In genomic region chr14:93056840-93057585, GRCh38 we compare ENCODE assay signal across 13 cellular contexts. TPM values are rescaled to one million over a fixed set of nuclear protein-coding genes. Genes with fewer than 3 reads are reported as not detected.
DNase-seq lines count a peak whose midpoint lies in the region; ATAC-seq, FAIRE-seq and TF ChIP-seq lines count a peak whose summit lies in the region.
"Had no signal": no experiment of that assay in that cellular context is flagged by ENCODE, and none has a peak within 500 bp of the region (broad histone marks: within the 10 kb centered on the region; RNA-seq: fewer than 3 reads in every experiment).

No MANE protein-coding gene starts in this region.

- CTCF ChIA-PET in IMR-90 (lab: Yijun Ruan, JAX): interaction anchor here (0.5 to 1.1 kb wide), 2 partner anchors 37 to 1757 kb away, joined by 3 read pairs; no protein-coding TSS in a partner anchor

- H3K9me3 ChIP-seq in IMR-90 (ENCODE audit: control insufficient read depth, insufficient read depth, low read length) (no peaks in the 10 kb centered on the region), astrocyte (ENCODE audit: insufficient read depth, low read depth, low read length) (no peaks in the 10 kb centered on the region), hepatocyte (ENCODE audit: low read depth) (no peaks in the 10 kb centered on the region)
- H3K9me3 ChIP-seq: gastrocnemius medialis, spleen had no signal

- H4K20me1 ChIP-seq in IMR-90 (ENCODE audit: insufficient read depth, low read length) (peaks cover 14% of the 10 kb centered on the region), astrocyte (ENCODE audit: insufficient read depth, low read length) (peaks cover 46% of the 10 kb centered on the region), hepatocyte (ENCODE audit: insufficient read depth, poor library complexity, severe bottlenecking) (peaks cover 2% of the 10 kb centered on the region)

- H3K36me3 ChIP-seq in IMR-90 (ENCODE audit: control insufficient read depth, insufficient read depth, low read length) (no peaks in the 10 kb centered on the region), astrocyte (ENCODE audit: insufficient read depth, low read length) (no peaks in the 10 kb centered on the region), hepatocyte (replicated peaks; ENCODE audit: insufficient read depth, low read depth) (no peaks in the 10 kb centered on the region)
- H3K36me3 ChIP-seq: gastrocnemius medialis had no signal

- no peaks in the 10 kb centered on the region for H3K9me2 ChIP-seq in hepatocyte (replicated peaks; ENCODE audit: insufficient read depth)

- no peaks in the 10 kb centered on the region; the same call in 1 of the 2 replicates for H3K9me1 ChIP-seq in IMR-90 (ENCODE audit: insufficient read depth, low read length)

- H3K4me3 Mint-ChIP-seq in astrocyte (ENCODE audit: unreplicated experiment): no peak overlapping the region
- H3K4me3 Mint-ChIP-seq: activated CD4-positive, alpha-beta T cell treated with anti-CD3 and anti-CD28 coated beads for 36 hours had no signal

- H2AK9ac ChIP-seq in IMR-90 (replicated peaks; ENCODE audit: low read depth, low read length, poor library complexity): peak overlapping the region; percentile 15

- H3K36me3 Mint-ChIP-seq in astrocyte (ENCODE audit: low read depth, unreplicated experiment): no peaks in the 10 kb centered on the region

- WGBS in IMR-90 (ENCODE audit: extremely low coverage in 2 of 2, insufficient read length in 1 of 2), 2 experiments: 78% methylated on average over 4 of the region's 14 CpGs; no CpG with 5 or more reads in 1 of the 2 experiments
- 72% methylated on average over 14 of the region's 14 CpGs for whole genome bisulfite sequencing in hepatocyte (ENCODE audit: low lambda C conversion rate, missing lambda C conversion rate)

- intact Hi-C loops in IMR-90 (cut with micrococcal nuclease): no loop called here

- no peaks in the 10 kb centered on the region for H3K9me3 Mint-ChIP-seq in astrocyte (ENCODE audit: unreplicated experiment)

- H4K91ac ChIP-seq in IMR-90 (ENCODE audit: insufficient read depth, low read depth, low read length): no peak overlapping the region

- peak; percentile 23 for DNase-seq in IMR-90
- DNase-seq in astrocyte (ENCODE audit: low read depth): no peak
- DNase-seq in hepatocyte (ENCODE audit: low spot score): no peak
- peak in 1 of 49 donors; percentile 47 for DNase-seq in substantia nigra (lab: John Stamatoyannopoulos, UW)
- DNase-seq in superior temporal gyrus (ENCODE audit: extremely low spot score): no peak
- DNase-seq in stimulated activated CD4-positive, alpha-beta T cell treated with anti-CD3 and anti-CD28 coated beads, Interleukin-4, amount 100 ng/mL, for 1 hour: no peak
- DNase-seq in germinal center (ENCODE audit: low spot score): no peak
- DNase-seq: activated CD4-positive, alpha-beta T cell treated with anti-CD3 and anti-CD28 coated beads for 36 hours; amniotic stem cell; gastrocnemius medialis; NCI-H1417 treated with DMSO at 0.1 percent for 48 hours; RPMI8226; spleen had no signal

- no peak for TF ChIP-seq RAD21 in IMR-90 (IDR thresholded peaks at IDR 0.05; ENCODE audit: low read length)

- peak overlapping the region; percentile 87 for H3K27ac Mint-ChIP-seq in astrocyte (ENCODE audit: unreplicated experiment)
- H3K27ac Mint-ChIP-seq: activated CD4-positive, alpha-beta T cell treated with anti-CD3 and anti-CD28 coated beads for 36 hours had no signal

- H3K14ac ChIP-seq in IMR-90 (replicated peaks; ENCODE audit: low read depth, low read length): no peak overlapping the region

- POLR2A ChIA-PET in IMR-90 (lab: Charles Lee; ENCODE audit: unreplicated experiment): no interaction called here

- no peak for TF ChIP-seq CTCF in IMR-90 (conservative IDR thresholded peaks at IDR 0.05; ENCODE audit: low read depth, low read length)
- no peak for TF ChIP-seq CTCF in astrocyte (IDR thresholded peaks at IDR 0.05; ENCODE audit: insufficient read depth, low read depth, low read length)
- TF ChIP-seq CTCF in hepatocyte (IDR thresholded peaks at IDR 0.05; ENCODE audit: poor library complexity): no peak

- in situ Hi-C loops in IMR-90 (cut with MboI; ENCODE audit: low sequenced_read_pairs): no loop called here

- H2AFZ ChIP-seq in IMR-90 (replicated peaks; ENCODE audit: low read length, poor library complexity) (no peak overlapping the region), astrocyte (ENCODE audit: low read depth, low read length) (no peak overlapping the region), hepatocyte (no peak overlapping the region)

- H3K9ac ChIP-seq in IMR-90 (ENCODE audit: low read depth, low read length) (no peak overlapping the region), astrocyte (ENCODE audit: low read length) (no peak overlapping the region)

- peaks cover 15% of the 10 kb centered on the region for H3K4me1 Mint-ChIP-seq in astrocyte (ENCODE audit: low read depth, unreplicated experiment)

- H2AK5ac ChIP-seq in IMR-90 (ENCODE audit: low read depth, low read length): no peak overlapping the region

- H3K4me3 ChIP-seq in IMR-90 (ENCODE audit: insufficient read depth, low read depth, low read length) (no peak overlapping the region), astrocyte (ENCODE audit: insufficient read depth, low read depth, low read length) (no peak overlapping the region), hepatocyte (no peak overlapping the region)
- H3K4me3 ChIP-seq: gastrocnemius medialis, spleen had no signal

- H4K8ac ChIP-seq in IMR-90 (ENCODE audit: low read depth in 2 of 2, low read length in 2 of 2): no peak overlapping the region

- dilution Hi-C loops in IMR-90 (cut with HindIII; ENCODE audit: low sequenced_read_pairs, unreplicated experiment): no loop called here

- no peak overlapping the region for H3K4me2 ChIP-seq in IMR-90 (ENCODE audit: low read depth, low read length)
- H3K4me2 ChIP-seq in astrocyte (ENCODE audit: low read length): no peak overlapping the region
- no peak overlapping the region for H3K4me2 ChIP-seq in hepatocyte

- H3K18ac ChIP-seq in IMR-90 (ENCODE audit: low read depth, low read length): no peak overlapping the region; the same call in 1 of the 2 replicates

- H3K79me2 ChIP-seq in astrocyte (ENCODE audit: insufficient read depth, low read length) (no peaks in the 10 kb centered on the region), hepatocyte (peaks cover 33% of the 10 kb centered on the region)

- no peak overlapping the region for H4K5ac ChIP-seq in IMR-90 (ENCODE audit: low read depth, low read length)

- no peak overlapping the region for H3K23ac ChIP-seq in IMR-90 (ENCODE audit: low read depth, low read length)

- TF ChIP-seq POLR2A in IMR-90 (IDR thresholded peaks at IDR 0.05; ENCODE audit: low read depth, low read length): no peak

- no peak overlapping the region for H2BK5ac ChIP-seq in IMR-90 (ENCODE audit: low read depth, low read length, poor library complexity, severe bottlenecking)

- H3K79me1 ChIP-seq in IMR-90 (ENCODE audit: low read depth in 1 of 2, low read length in 2 of 2): no peaks in the 10 kb centered on the region

- no peak overlapping the region for H2BK20ac ChIP-seq in IMR-90 (ENCODE audit: low read depth, low read length)

- H3K4ac ChIP-seq in IMR-90 (ENCODE audit: low read depth, low read length): no peak overlapping the region

- H2BK120ac ChIP-seq in IMR-90 (ENCODE audit: low read depth, low read length): no peak overlapping the region

- H2BK15ac ChIP-seq in IMR-90 (ENCODE audit: low read depth, low read length): no peak overlapping the region

- no TSS peak for BruUV-seq in IMR-90 (replicated peaks; lab: Mats Ljungman, UMichigan)

- H3K56ac ChIP-seq in IMR-90 (ENCODE audit: extremely low read depth, insufficient read depth, low read length): no peak overlapping the region

- peak; percentile 67 for ATAC-seq in IMR-90 (ENCODE audit: low read depth)
- ATAC-seq: activated CD4-positive, alpha-beta T cell treated with anti-CD3 and anti-CD28 coated beads for 36 hours had no signal

- H3K4me1 ChIP-seq in IMR-90 (ENCODE audit: control insufficient read depth, insufficient read depth, low read length): peaks cover 13% of the 10 kb centered on the region; the same call in 1 of the 2 replicates
- no peaks in the 10 kb centered on the region for H3K4me1 ChIP-seq in astrocyte (ENCODE audit: insufficient read depth, low read length)
- H3K4me1 ChIP-seq in hepatocyte (ENCODE audit: insufficient read depth): peaks cover 47% of the 10 kb centered on the region

- peaks cover 66% of the 10 kb centered on the region for H3K27me3 Mint-ChIP-seq in astrocyte (ENCODE audit: low read depth, unreplicated experiment)
- H3K27me3 Mint-ChIP-seq: activated CD4-positive, alpha-beta T cell treated with anti-CD3 and anti-CD28 coated beads for 36 hours had no signal

- no peak for FAIRE-seq in astrocyte (lab: Jason Lieb, UNC)

- H3K27ac ChIP-seq in IMR-90 (ENCODE audit: insufficient read depth, low read length): no peak overlapping the region
- no peak overlapping the region for H3K27ac ChIP-seq in astrocyte (ENCODE audit: low read depth, low read length)
- H3K27ac ChIP-seq in hepatocyte: peak overlapping the region; percentile 60
- peak overlapping the region; percentile 67 for H3K27ac ChIP-seq in substantia nigra (ENCODE audit: low read depth, low read length, poor library complexity, severe bottlenecking)
- H3K27ac ChIP-seq: gastrocnemius medialis had no signal

- H3K27me3 ChIP-seq in IMR-90 (ENCODE audit: control insufficient read depth, insufficient read depth, low read length) (peaks cover 5% of the 10 kb centered on the region; the same call in 1 of the 2 replicates), astrocyte (ENCODE audit: insufficient read depth, low read length) (peaks cover 7% of the 10 kb centered on the region), hepatocyte (no peaks in the 10 kb centered on the region)
- H3K27me3 ChIP-seq: gastrocnemius medialis, spleen had no signal

TF ChIP-seq in IMR-90, 13 proteins besides CTCF, POLR2A, EP300 and RAD21:
- no peak for TF ChIP-seq BHLHE40 (IDR thresholded peaks at IDR 0.05; ENCODE audit: low read depth, low read length)

RNA-seq across cellular contexts. Expression of gene ITPK1, which starts 58.7 kb away (rescaled TPM):
- total RNA-seq in IMR-90 (2012; rRNA removed): 15.3 and 21.7 TPM in 2 replicates
- 23.0 and 26.9 TPM in 2 replicates for polyA plus RNA-seq in IMR-90 (2012; rRNA removed)
- polyA plus RNA-seq in IMR-90 (2012; cell fraction: cytosol; rRNA removed): 9.3 and 18.0 TPM in 2 replicates
- polyA plus RNA-seq in IMR-90 (2012; cell fraction: nucleus; rRNA removed; ENCODE audit: low replicate concordance): 16.6 and 26.3 TPM in 2 replicates
- 11.2 and 13.0 TPM in 2 replicates for total RNA-seq in astrocyte
- total RNA-seq in hepatocyte: 55.9 and 66.7 TPM in 2 replicates
- 47.4 and 49.8 TPM in 2 replicates for polyA plus RNA-seq in hepatocyte

Comparison
In these comparisons a context has a peak if more than half of its experiments do, and no peak if none do; other contexts are left out.
1. H3K27ac ChIP-seq: peak in hepatocyte (single experiment) and substantia nigra (single experiment); none in IMR-90 (single experiment) and astrocyte (single experiment).